Comparison of ENCODE assay signal across 18 cellular contexts in the genomic region with DNA sequence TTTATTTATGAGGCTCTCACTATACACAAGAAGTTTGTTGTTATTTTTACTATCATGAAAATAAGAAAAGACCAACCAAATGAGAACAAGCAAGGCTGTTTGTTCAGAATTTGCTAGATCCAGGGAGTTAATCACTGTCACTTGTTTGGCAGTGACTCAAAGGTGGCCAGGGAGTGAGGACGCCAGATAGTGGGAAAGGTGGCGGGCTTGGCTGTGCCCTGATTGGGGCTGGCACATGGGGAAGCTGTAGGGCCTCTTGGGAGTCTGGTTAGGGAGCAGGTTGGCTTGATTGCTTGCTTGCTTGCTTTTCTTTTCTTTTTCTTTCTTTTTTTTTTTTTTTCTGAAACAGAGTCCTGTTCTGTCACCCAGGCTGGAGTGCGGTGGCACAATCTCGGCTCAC. TPM values are rescaled to one million over a fixed set of nuclear protein-coding genes. Genes with fewer than 3 reads are reported as not detected.
A peak's percentile ranks its signal among the peaks of the same experiment; 100 is the strongest.
DNase-seq lines count a peak whose midpoint lies in the region; ATAC-seq and TF ChIP-seq lines count a peak whose summit lies in the region.
"Had no signal": no experiment of that assay in that cellular context is flagged by ENCODE, and none has a peak within 500 bp of the region (broad histone marks: within the 10 kb centered on the region; RNA-seq: fewer than 3 reads in every experiment).

No MANE protein-coding gene starts in this region.

- H2BK12ac ChIP-seq in neuronal stem cell (ENCODE audit: low read length), result no peak overlapping the region

- H2BK120ac ChIP-seq in neuronal stem cell (ENCODE audit: low read depth, low read length), result no peak overlapping the region

- H3K9me3 ChIP-seq in BLaER1 (peaks cover 9% of the 10 kb centered on the region; the same call in 1 of the 2 replicates), lower lobe of right lung (no peaks in the 10 kb centered on the region), neuronal stem cell (replicated peaks in 1 of 2; ENCODE audit: control insufficient read depth in 2 of 2, insufficient read depth in 1 of 2, low read depth in 1 of 2, low read length in 2 of 2) (peaks cover 5 to 8% of the 10 kb centered on the region in 2 donors)

- intact Hi-C loops in lower lobe of right lung (cut with DNase I), result no loop called here

- H2AFZ ChIP-seq in neuronal stem cell (ENCODE audit: low read length), result no peak overlapping the region

- H3K4me3 ChIP-seq in BLaER1 (peak overlapping the region; percentile 45; the same call in 1 of the 2 replicates), lower lobe of right lung (no peak overlapping the region), neuronal stem cell (ENCODE audit: low read length in 2 of 2) (no peak overlapping the region)

- H3K4ac ChIP-seq in neuronal stem cell (ENCODE audit: low read length), result no peak overlapping the region

- no peak overlapping the region for H4K8ac ChIP-seq in neuronal stem cell (ENCODE audit: low read depth, low read length)

- no peak overlapping the region for H3K18ac ChIP-seq in neuronal stem cell (ENCODE audit: low read length)

- H3K27me3 ChIP-seq in BLaER1 (no peaks in the 10 kb centered on the region), lower lobe of right lung (ENCODE audit: low read depth) (peaks cover 19% of the 10 kb centered on the region), neuronal stem cell (ENCODE audit: control insufficient read depth in 3 of 3, insufficient read depth in 3 of 3, low read depth in 1 of 3, low read length in 3 of 3) (peaks cover 0 to 11% (median 0%) of the 10 kb centered on the region in 3 experiments)

- no CpG with 5 or more reads among the region's 4 CpGs for WGBS in neuronal stem cell (ENCODE audit: extremely low coverage in 2 of 2, insufficient read length in 2 of 2, insufficient replicate concordance in 1 of 2), 2 donors

- H3K79me1 ChIP-seq in neuronal stem cell (ENCODE audit: low read depth, low read length), result no peaks in the 10 kb centered on the region

- H3K4me2 ChIP-seq in BLaER1 (peak overlapping the region; percentile 88), neuronal stem cell (ENCODE audit: insufficient read depth, low read length, poor library complexity, severe bottlenecking) (no peak overlapping the region)

- H2BK15ac ChIP-seq in neuronal stem cell (ENCODE audit: low read length), result no peak overlapping the region

- no peak overlapping the region for H2AK5ac ChIP-seq in neuronal stem cell (ENCODE audit: low read depth, low read length)

- ATAC-seq in lower lobe of right lung, result no peak
- ATAC-seq: SK-N-SH treated with all-trans-retinoic acid at 6 μM for 48 hours had no signal

- no peaks in the 10 kb centered on the region for H4K20me1 ChIP-seq in BLaER1

- no peak for TF ChIP-seq CTCF in lower lobe of right lung (IDR thresholded peaks at IDR 0.05)

- no peak overlapping the region for H2BK5ac ChIP-seq in neuronal stem cell (ENCODE audit: low read length)

- no peak overlapping the region for H3K23ac ChIP-seq in neuronal stem cell (ENCODE audit: low read depth, low read length, poor library complexity)

- no peak overlapping the region for H3K14ac ChIP-seq in neuronal stem cell (ENCODE audit: low read length)

- H4K91ac ChIP-seq in neuronal stem cell (ENCODE audit: low read depth, low read length, poor library complexity), result no peak overlapping the region

- DNase-seq in H4 (ENCODE audit: low spot score), result peak; percentile 63
- DNase-seq in NCI-H446 treated with DMSO at 0.1 percent for 48 hours (lab: John Stamatoyannopoulos, UW), result peak; percentile 19
- DNase-seq in lower lobe of right lung, result peak; percentile 4
- no peak for DNase-seq in activated CD8-positive, alpha-beta memory T cell treated with anti-CD3 and anti-CD28 coated beads for 24 hours
- no peak for DNase-seq in neuronal stem cell (ENCODE audit: low spot score)
- no peak for DNase-seq in RPMI8226
- DNase-seq: COR-L47, DMS153, Karpas-422, NCI-H187 treated with DMSO at 0.1 percent for 48 hours, NCI-H510A, NCI-H774, SHP77 had no signal

- peak overlapping the region; percentile 72 for H3K27ac ChIP-seq in BLaER1
- H3K27ac ChIP-seq in lower lobe of right lung, result no peak overlapping the region
- no peak overlapping the region for H3K27ac ChIP-seq in neuronal stem cell (replicated peaks; ENCODE audit: low read length)

- H3K9ac ChIP-seq in BLaER1 (peak overlapping the region; percentile 52; the same call in 1 of the 2 replicates), neuronal stem cell (ENCODE audit: low read depth, low read length, poor library complexity) (no peak overlapping the region)

- H3K36me3 ChIP-seq in BLaER1 (no peaks in the 10 kb centered on the region), lower lobe of right lung (no peaks in the 10 kb centered on the region), neuronal stem cell (replicated peaks in 1 of 2; ENCODE audit: control insufficient read depth in 2 of 2, insufficient read depth in 2 of 2, low read length in 2 of 2) (no peaks in the 10 kb centered on the region)

- H3K4me1 ChIP-seq in BLaER1 (peaks cover 84% of the 10 kb centered on the region), lower lobe of right lung (no peaks in the 10 kb centered on the region), neuronal stem cell (ENCODE audit: control insufficient read depth in 2 of 2, insufficient read depth in 1 of 2, low read depth in 1 of 2, low read length in 2 of 2) (peaks cover 0 to 7% of the 10 kb centered on the region in 2 donors)

RNA-seq across cellular contexts. Expression of a gene that starts 17.9 kb away (rescaled TPM):
- not detected in 2 replicates for total RNA-seq in H4 (2014; rRNA removed; shearing (Covaris generic))
- not detected for total RNA-seq in lower lobe of right lung
- polyA plus RNA-seq in neuronal stem cell (2013, experiment 1 of 2), result 0.04 TPM
- polyA plus RNA-seq in neuronal stem cell (2013, experiment 2 of 2), result not detected
- total RNA-seq: A673, H1 had no signal
- polyA plus RNA-seq: H1 had no signal

RNA-seq across cellular contexts. Expression of a gene that starts 53.1 kb away (rescaled TPM):
- total RNA-seq in H4 (2014; rRNA removed; shearing (Covaris generic)), result not detected in 2 replicates
- not detected for total RNA-seq in lower lobe of right lung
- polyA plus RNA-seq in neuronal stem cell (2013, experiment 1 of 2), result not detected
- not detected for polyA plus RNA-seq in neuronal stem cell (2013, experiment 2 of 2)
- total RNA-seq: A673, H1, HT-29 had no signal
- polyA plus RNA-seq: H1 had no signal

Comparison
In these comparisons a context has a peak if more than half of its experiments do, and no peak if none do; other contexts are left out.
1. DNase-seq: peak in H4 (single experiment), NCI-H446 treated with DMSO at 0.1 percent for 48 hours (single experiment) and lower lobe of right lung (single experiment); none in activated CD8-positive, alpha-beta memory T cell treated with anti-CD3 and anti-CD28 coated beads for 24 hours (single experiment), neuronal stem cell (single experiment) and RPMI8226 (single experiment).